Comparison of ENCODE assay signal across 1 cellular context in genomic region chr2:171146071-171146470, GRCh38.
TF ChIP-seq lines count a peak whose summit lies in the region.

No MANE protein-coding gene starts in this region.

TF ChIP-seq in GM12878, 131 proteins besides CTCF, POLR2A, EP300 and RAD21:
- no peak for TF ChIP-seq TCF3 (IDR thresholded peaks at IDR 0.05; ENCODE audit: borderline replicate concordance, insufficient read depth, low read depth, low read length)
- TF ChIP-seq, protein P1, sequence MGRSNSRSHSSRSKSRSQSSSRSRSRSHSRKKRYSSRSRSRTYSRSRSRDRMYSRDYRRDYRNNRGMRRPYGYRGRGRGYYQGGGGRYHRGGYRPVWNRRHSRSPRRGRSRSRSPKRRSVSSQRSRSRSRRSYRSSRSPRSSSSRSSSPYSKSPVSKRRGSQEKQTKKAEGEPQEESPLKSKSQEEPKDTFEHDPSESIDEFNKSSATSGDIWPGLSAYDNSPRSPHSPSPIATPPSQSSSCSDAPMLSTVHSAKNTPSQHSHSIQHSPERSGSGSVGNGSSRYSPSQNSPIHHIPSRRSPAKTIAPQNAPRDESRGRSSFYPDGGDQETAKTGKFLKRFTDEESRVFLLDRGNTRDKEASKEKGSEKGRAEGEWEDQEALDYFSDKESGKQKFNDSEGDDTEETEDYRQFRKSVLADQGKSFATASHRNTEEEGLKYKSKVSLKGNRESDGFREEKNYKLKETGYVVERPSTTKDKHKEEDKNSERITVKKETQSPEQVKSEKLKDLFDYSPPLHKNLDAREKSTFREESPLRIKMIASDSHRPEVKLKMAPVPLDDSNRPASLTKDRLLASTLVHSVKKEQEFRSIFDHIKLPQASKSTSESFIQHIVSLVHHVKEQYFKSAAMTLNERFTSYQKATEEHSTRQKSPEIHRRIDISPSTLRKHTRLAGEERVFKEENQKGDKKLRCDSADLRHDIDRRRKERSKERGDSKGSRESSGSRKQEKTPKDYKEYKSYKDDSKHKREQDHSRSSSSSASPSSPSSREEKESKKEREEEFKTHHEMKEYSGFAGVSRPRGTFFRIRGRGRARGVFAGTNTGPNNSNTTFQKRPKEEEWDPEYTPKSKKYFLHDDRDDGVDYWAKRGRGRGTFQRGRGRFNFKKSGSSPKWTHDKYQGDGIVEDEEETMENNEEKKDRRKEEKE (IDR thresholded peaks at IDR 0.05): no peak
- TF ChIP-seq CHD1 (IDR thresholded peaks at IDR 0.05; ENCODE audit: low read depth, low read length): no peak
- no peak for TF ChIP-seq NR2C1 (IDR thresholded peaks at IDR 0.05)
- TF ChIP-seq BMI1 (IDR thresholded peaks at IDR 0.05; ENCODE audit: borderline replicate concordance): no peak
- TF ChIP-seq ZNF274 (IDR thresholded peaks at IDR 0.05; ENCODE audit: insufficient read depth, insufficient read length): no peak
- TF ChIP-seq CHD2 (IDR thresholded peaks at IDR 0.05; ENCODE audit: borderline replicate concordance, low read depth, low read length): no peak
- no peak for TF ChIP-seq EGR1 (IDR thresholded peaks at IDR 0.05; ENCODE audit: borderline replicate concordance in 1 of 2, low read depth in 2 of 2, low read length in 2 of 2)
- no peak for TF ChIP-seq RB1 (IDR thresholded peaks at IDR 0.05; ENCODE audit: borderline replicate concordance)
- no peak for TF ChIP-seq SPI1 (IDR thresholded peaks at IDR 0.05; ENCODE audit: borderline replicate concordance, insufficient read depth, low read depth, low read length)
- no peak for TF ChIP-seq RAD51 (IDR thresholded peaks at IDR 0.05)
- no peak for TF ChIP-seq SMARCA5 (IDR thresholded peaks at IDR 0.05)
- TF ChIP-seq HDAC6 (IDR thresholded peaks at IDR 0.05; ENCODE audit: unreplicated experiment): no peak
- no peak for TF ChIP-seq BRCA1 (IDR thresholded peaks at IDR 0.05; ENCODE audit: low read depth, low read length)
